ENCODE assay signal across 1 cellular context in genomic region chr2:46010925-46011490, GRCh38.
TF ChIP-seq lines count a peak whose summit lies in the region.

No MANE protein-coding gene starts in this region.

TF ChIP-seq in K562, 482 proteins besides CTCF, POLR2A, EP300 and RAD21 (continued from another document):
- TF ChIP-seq TOE1 (IDR thresholded peaks at IDR 0.05; ENCODE audit: borderline replicate concordance) = no peak
- TF ChIP-seq TOE1 (CRISPR knock-in tag; IDR thresholded peaks at IDR 0.05; ENCODE audit: borderline replicate concordance, low read depth) = no peak
TF ChIP-seq in K562: peak in this region for 2.
